In genomic region chr22:23537421-23537820, GRCh38 we compare ENCODE assay signal across 17 cellular contexts. TPM values are rescaled to one million over a fixed set of nuclear protein-coding genes. Genes with fewer than 3 reads are reported as not detected.
DNase-seq lines count a peak whose midpoint lies in the region; ATAC-seq, FAIRE-seq and TF ChIP-seq lines count a peak whose summit lies in the region.
"Had no signal": no experiment of that assay in that cellular context is flagged by ENCODE, and none has a peak within 500 bp of the region (broad histone marks: within the 10 kb centered on the region; RNA-seq: fewer than 3 reads in every experiment).

No MANE protein-coding gene starts in this region.

- H3K27ac Mint-ChIP-seq in GM23338 (peak overlapping the region; percentile 19), mesothelial cell of epicardium (peak overlapping the region; percentile 99)
- H3K27ac Mint-ChIP-seq: activated naive CD8-positive, alpha-beta T cell had no signal

- H3K27me3 Mint-ChIP-seq in GM23338 (ENCODE audit: insufficient read depth, low read depth, poor library complexity) (peaks cover 31% of the 10 kb centered on the region), mesothelial cell of epicardium (ENCODE audit: low read depth) (no peaks in the 10 kb centered on the region)
- H3K27me3 Mint-ChIP-seq: activated naive CD8-positive, alpha-beta T cell had no signal

- H3K4me3 ChIP-seq in GM23338 (peak overlapping the region; percentile 50), K562 (no peak overlapping the region), kidney (ENCODE audit: low read length in 2 of 2) (no peak overlapping the region), SJCRH30 (no peak overlapping the region)
- H3K4me3 ChIP-seq: esophagus muscularis mucosa, lung had no signal

- CTCF ChIA-PET in K562 (lab: Yijun Ruan, JAX; ENCODE audit: low intra/inter-chr PET ratio), result no interaction called here

- H3K36me3 ChIP-seq in GM23338 (ENCODE audit: insufficient read depth), result no peaks in the 10 kb centered on the region
- no peaks in the 10 kb centered on the region for H3K36me3 ChIP-seq in K562 (ENCODE audit: control insufficient read depth, insufficient read depth, low read length)
- no peaks in the 10 kb centered on the region for H3K36me3 ChIP-seq in kidney (ENCODE audit: control insufficient read depth in 1 of 2, insufficient read depth in 2 of 2, low read length in 2 of 2)
- H3K36me3 ChIP-seq in SJCRH30, result no peaks in the 10 kb centered on the region
- H3K36me3 ChIP-seq: esophagus muscularis mucosa had no signal

- no peak for TF ChIP-seq RAD21 in K562 (CRISPR knock-in tag; conservative IDR thresholded peaks at IDR 0.05 in 1 of 2, IDR thresholded peaks at IDR 0.05 in 1 of 2)

- peaks cover 9% of the 10 kb centered on the region; the same call in 1 of the 2 replicates for H3F3A ChIP-seq in GM23338 (replicated peaks; ENCODE audit: low read depth)

- H3K9me3 ChIP-seq in K562 (replicated peaks; ENCODE audit: control insufficient read depth, insufficient read depth, low read depth, low read length), result no peaks in the 10 kb centered on the region
- H3K9me3 ChIP-seq in kidney (ENCODE audit: control insufficient read depth in 1 of 2, low read length in 2 of 2), result no peaks in the 10 kb centered on the region
- H3K9me3 ChIP-seq in SJCRH30 (replicated peaks), result no peaks in the 10 kb centered on the region
- H3K9me3 ChIP-seq: esophagus muscularis mucosa had no signal

- TF ChIP-seq CTCF in 22Rv1 (IDR thresholded peaks at IDR 0.05), result no peak
- TF ChIP-seq CTCF in GM23338 (conservative IDR thresholded peaks at IDR 0.05; ENCODE audit: low read depth in 2 of 2), result no peak
- no peak for TF ChIP-seq CTCF in K562 (IDR thresholded peaks at IDR 0.05 in 2 of 3, conservative IDR thresholded peaks at IDR 0.05 in 1 of 3; ENCODE audit: insufficient read depth in 2 of 3, low read depth in 1 of 3, low read length in 3 of 3)
- TF ChIP-seq CTCF in mesothelial cell of epicardium (IDR thresholded peaks at IDR 0.05; ENCODE audit: unreplicated experiment), result no peak
- TF ChIP-seq CTCF in kidney (IDR thresholded peaks at IDR 0.05; ENCODE audit: borderline replicate concordance, extremely low read depth, insufficient read depth), result no peak

- H3K36me3 Mint-ChIP-seq in GM23338 (ENCODE audit: low read depth), result 0 out of 3 replicates have a peak, but pooled peaks cover 4% of the 10 kb centered on the region
- no peaks in the 10 kb centered on the region for H3K36me3 Mint-ChIP-seq in mesothelial cell of epicardium
- H3K36me3 Mint-ChIP-seq: activated naive CD8-positive, alpha-beta T cell had no signal

- peaks cover 59% of the 10 kb centered on the region for H3K4me1 Mint-ChIP-seq in GM23338
- peaks cover 87% of the 10 kb centered on the region for H3K4me1 Mint-ChIP-seq in mesothelial cell of epicardium

- H3K4me1 ChIP-seq in GM23338 (ENCODE audit: insufficient read depth) (peaks cover 56% of the 10 kb centered on the region), K562 (replicated peaks in 1 of 2; ENCODE audit: control insufficient read depth in 2 of 2, insufficient read depth in 2 of 2, low read length in 2 of 2) (peaks cover 45 to 51% of the 10 kb centered on the region in 2 experiments), kidney (ENCODE audit: control insufficient read depth in 1 of 2, insufficient read depth in 1 of 2, low read depth in 1 of 2, low read length in 2 of 2) (peaks cover 10 to 15% of the 10 kb centered on the region in 2 donors), SJCRH30 (peaks cover 22% of the 10 kb centered on the region)

- H3K27me3 ChIP-seq in GM23338 (ENCODE audit: insufficient read depth) (peaks cover 24% of the 10 kb centered on the region), K562 (ENCODE audit: control insufficient read depth in 2 of 2, insufficient read depth in 2 of 2, low read length in 2 of 2) (no peaks in the 10 kb centered on the region), SJCRH30 (peaks cover 11% of the 10 kb centered on the region)
- H3K27me3 ChIP-seq: esophagus muscularis mucosa had no signal

- in situ Hi-C loops in K562 (cut with MboI), result loop anchor here (5.0 to 10.0 kb wide), 2 partner anchors 130 to 213 kb away; no protein-coding TSS in a partner anchor

- no peak overlapping the region for H3K4me3 Mint-ChIP-seq in GM23338
- peak overlapping the region; percentile 61 for H3K4me3 Mint-ChIP-seq in mesothelial cell of epicardium
- H3K4me3 Mint-ChIP-seq: activated naive CD8-positive, alpha-beta T cell had no signal

- no peaks in the 10 kb centered on the region for H3K79me2 ChIP-seq in GM23338 (replicated peaks; ENCODE audit: insufficient read depth)
- no peaks in the 10 kb centered on the region for H3K79me2 ChIP-seq in K562 (ENCODE audit: control insufficient read depth, insufficient read depth, low read length)

- no peak for TF ChIP-seq POLR2A in K562 (conservative IDR thresholded peaks at IDR 0.05)

- 67% methylated on average over 2 of the region's 11 CpGs for WGBS in K562 (ENCODE audit: insufficient coverage, low coverage, missing lambda C conversion rate)

- peak overlapping the region; percentile 65 for H3K4me2 ChIP-seq in GM23338
- H3K4me2 ChIP-seq in K562 (ENCODE audit: insufficient read depth, low read length), result peak overlapping the region; percentile 32; the same call in 1 of the 2 replicates

- BruUV-seq in K562 (replicated peaks; lab: Mats Ljungman, UMichigan), result no TSS peak

- intact Hi-C loops in K562 (cut with micrococcal nuclease), result loop anchor here (5.0 kb wide), 4 partner anchors 150 to 365 kb away; no protein-coding TSS in a partner anchor
- intact Hi-C loops in kidney (cut with DNase I), result no loop called here

- H2AFZ ChIP-seq in GM23338 (peak overlapping the region; percentile 88), K562 (ENCODE audit: low read depth, low read length) (peak overlapping the region; percentile 72)

- no peak for ATAC-seq in GM23338
- ATAC-seq in K562, result no peak
- ATAC-seq in GM18907 (IDR thresholded peaks at IDR 0.05; ENCODE audit: unreplicated experiment), result no peak

- no peaks in the 10 kb centered on the region for H4K20me1 ChIP-seq in GM23338 (replicated peaks; ENCODE audit: insufficient read depth)
- H4K20me1 ChIP-seq in K562 (replicated peaks; ENCODE audit: control insufficient read depth, insufficient read depth, low read length), result no peaks in the 10 kb centered on the region

- no peaks in the 10 kb centered on the region for H3K9me2 ChIP-seq in GM23338 (ENCODE audit: insufficient read depth)

- H3K27ac ChIP-seq in 22Rv1 (peak overlapping the region; percentile 100), GM23338 (ENCODE audit: low read depth) (peak overlapping the region; percentile 76; the same call in 1 of the 2 replicates), K562 (ENCODE audit: extremely low read depth, low read depth, low read length) (peak overlapping the region; percentile 52; the same call in 2 of the 3 replicates), kidney (ENCODE audit: low read depth in 2 of 2, low read length in 2 of 2) (no peak overlapping the region), SJCRH30 (no peak overlapping the region)
- H3K27ac ChIP-seq: esophagus muscularis mucosa had no signal

- POLR2A ChIA-PET in K562 (lab: Yijun Ruan, JAX), result no interaction called here

- FAIRE-seq in K562 (lab: Jason Lieb, UNC) (no peak), kidney (lab: Jason Lieb, UNC) (no peak)

- peaks cover 2% of the 10 kb centered on the region; the same call in 2 of the 3 replicates for H3K9me3 Mint-ChIP-seq in GM23338
- no peaks in the 10 kb centered on the region for H3K9me3 Mint-ChIP-seq in mesothelial cell of epicardium

- no peaks in the 10 kb centered on the region for H3K9me1 ChIP-seq in K562 (ENCODE audit: control insufficient read depth, insufficient read depth, low read length)

- H3K9ac ChIP-seq in K562 (ENCODE audit: insufficient read depth in 1 of 2, low read depth in 2 of 2, low read length in 2 of 2) (no peak overlapping the region), kidney (ENCODE audit: low read length in 2 of 2) (no peak overlapping the region)

- no peak for DNase-seq in GM23338 (ENCODE audit: low spot score)
- DNase-seq in K562 (ENCODE audit: extremely low read depth in 1 of 4, low spot score in 3 of 4), result no peak
- DNase-seq in mesothelial cell of epicardium (ENCODE audit: low spot score in 2 of 2, unreplicated experiment in 2 of 2), result no peak
- DNase-seq in T-helper 2 cell, result no peak
- DNase-seq in kidney, result no peak
- DNase-seq in SJCRH30, result no peak
- DNase-seq: HCEC 1CT, NCI-H1105 treated with DMSO at 0.1 percent for 48 hours, NCI-H524, SHP77 had no signal

- no peak for TF ChIP-seq EP300 in K562 (IDR thresholded peaks at IDR 0.05; ENCODE audit: low read length)

TF ChIP-seq in K562, 482 proteins besides CTCF, POLR2A, EP300 and RAD21 (continues in another document):
- TF ChIP-seq ELF1 (tag; IDR thresholded peaks at IDR 0.05) (no peak), TFAM (CRISPR knock-in tag; conservative IDR thresholded peaks at IDR 0.05) (no peak)

RNA-seq across cellular contexts. Expression of gene IGLL1, which starts 42.7 kb away (rescaled TPM):
- not detected in 2 replicates for total RNA-seq in GM23338 (2014; rRNA removed; shearing (Covaris generic))
- polyA plus RNA-seq in GM23338 (2016; fragmentation: Nextera tagmentation; extraction: Ambion mirVana) (not detected in 2 replicates), K562 (2011; rRNA removed) (0.20 TPM in 1 of 2 replicates, not detected in the other), K562 (2014; fragmentation: Illumina TruSeq; extraction: Trizol) (not detected in 2 replicates), K562 (2014; fragmentation: Nextera tagmentation; extraction: Ambion mirVana) (under 1 TPM in 1 of 2 experiments, not detected in 1; 0.10 TPM), K562 (2014; rRNA removed) (0.23 TPM in 1 of 2 replicates, not detected in the other), kidney (ENCODE audit: insufficient read depth, low read depth, low replicate concordance) (not detected)
- not detected in 2 replicates for total RNA-seq in K562 (2011; cell fraction: chromatin; rRNA removed; ENCODE audit: low replicate concordance)
- not detected in 2 replicates for total RNA-seq in K562 (2011; cell fraction: nucleolus; rRNA removed)
- not detected in 2 replicates for total RNA-seq in K562 (2011; cell fraction: nucleoplasm; rRNA removed)
- total RNA-seq in K562 (2014; rRNA removed) (0.32 TPM in 1 of 2 replicates, not detected in the other), K562 (2014; rRNA removed; fragmentation: Illumina TruSeq; extraction: Trizol) (not detected in 2 replicates), K562 (2015; rRNA removed; fragmentation: Illumina TruSeq; extraction: Trizol) (not detected in 2 replicates), K562 (2021) (not detected in 2 replicates), mesothelial cell of epicardium (not detected in 3 replicates), kidney (not detected)
- 0.66 TPM in 1 of 2 replicates, not detected in the other for polyA plus RNA-seq in K562 (2011; cell fraction: cytosol; rRNA removed)
- not detected in 2 replicates for polyA plus RNA-seq in K562 (2011; cell fraction: nucleus; rRNA removed)
- not detected in 2 replicates for polyA plus RNA-seq in K562 (2012)
- not detected in 2 replicates for polyA minus RNA-seq in K562 (2011; rRNA and poly(A)+ RNA removed)
- not detected in 2 replicates for polyA minus RNA-seq in K562 (2011; cell fraction: cytosol; rRNA and poly(A)+ RNA removed)
- polyA minus RNA-seq in K562 (2011; cell fraction: nucleus; rRNA and poly(A)+ RNA removed), result not detected in 2 replicates
- 0.36 TPM in 1 of 2 replicates, not detected in the other for total RNA-seq in SJCRH30 (2014; rRNA removed; shearing (Covaris generic))
- total RNA-seq: esophagus muscularis mucosa, G401, osteoblast had no signal

Comparison
In these comparisons a context has a peak if more than half of its experiments do, and no peak if none do; other contexts are left out.
1. H3K27ac ChIP-seq: peak in 22Rv1 (single experiment), GM23338 (single experiment) and K562 (single experiment); none in kidney (0 of 2) and SJCRH30 (single experiment).